1 cellular context compared by ENCODE assay signal in the genomic region with DNA sequence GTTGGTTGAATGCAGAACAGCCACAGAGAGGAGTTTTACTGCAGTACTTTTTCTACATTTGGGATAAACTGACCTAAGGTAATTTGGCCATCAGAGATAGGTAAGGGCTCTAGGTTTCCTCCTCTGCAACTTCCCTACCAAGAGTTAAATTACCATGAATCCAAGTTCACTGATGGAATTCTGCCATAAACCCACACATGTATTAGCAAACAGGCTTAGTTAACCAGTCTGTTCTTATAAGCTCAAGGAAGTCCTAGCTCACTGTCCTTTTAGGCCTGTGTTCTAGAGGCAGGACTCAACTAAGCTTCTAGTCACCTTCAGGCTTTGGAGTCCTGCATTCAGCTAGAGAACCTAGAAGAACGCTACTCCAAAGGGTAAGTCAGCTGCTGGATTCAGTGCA.
TF ChIP-seq lines count a peak whose summit lies in the region.

No MANE protein-coding gene starts in this region.

TF ChIP-seq in liver, 16 proteins besides CTCF, POLR2A, EP300 and RAD21 (continued from another document):
- no peak for TF ChIP-seq REST (IDR thresholded peaks at IDR 0.05)
- TF ChIP-seq EGR1 (IDR thresholded peaks at IDR 0.05; ENCODE audit: low read depth in 2 of 2), result no peak
- no peak for TF ChIP-seq ATF3 (IDR thresholded peaks at IDR 0.05)
- no peak for TF ChIP-seq HNF4G (IDR thresholded peaks at IDR 0.05)
TF ChIP-seq in liver: peak in this region for 0.
